19 cellular contexts compared by ENCODE assay signal in the genomic region with DNA sequence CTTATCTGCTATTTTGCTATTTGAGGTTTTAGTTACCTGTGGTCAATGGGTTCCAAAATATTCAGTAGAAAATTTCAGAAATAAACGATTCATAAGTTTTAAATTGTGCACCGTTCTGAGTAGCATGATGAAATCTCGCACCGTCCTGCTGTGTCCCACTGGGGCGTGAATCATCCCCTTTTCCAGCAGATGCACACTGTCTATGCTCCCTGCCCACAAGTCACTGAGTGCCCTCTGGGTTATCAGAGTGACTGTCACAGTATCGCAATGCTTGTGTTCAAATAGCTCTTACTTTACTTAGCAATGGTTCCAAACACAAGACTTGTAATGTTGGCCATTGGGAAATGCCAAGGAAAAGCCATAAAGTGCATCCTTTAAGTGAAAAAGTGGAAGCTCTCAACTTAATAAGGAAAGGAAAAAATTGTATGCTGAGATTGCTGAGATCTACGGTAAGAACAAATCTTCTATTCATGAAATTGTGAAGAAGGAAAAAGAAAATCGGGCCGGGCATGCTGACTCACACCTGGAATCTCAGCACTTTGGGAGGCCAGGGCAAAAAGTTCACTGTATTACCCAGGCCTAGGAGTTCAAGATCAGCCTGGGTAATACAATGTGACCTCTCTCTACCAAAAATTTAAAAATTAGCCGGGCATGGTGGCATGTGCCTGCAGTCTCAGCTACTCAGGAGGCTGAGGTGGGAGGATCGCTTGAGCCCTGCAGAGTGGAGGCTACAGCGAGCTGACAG. TPM values are rescaled to one million over a fixed set of nuclear protein-coding genes. Genes with fewer than 3 reads are reported as not detected.
DNase-seq lines count a peak whose midpoint lies in the region; ATAC-seq and TF ChIP-seq lines count a peak whose summit lies in the region.
"Had no signal": no experiment of that assay in that cellular context is flagged by ENCODE, and none has a peak within 500 bp of the region (broad histone marks: within the 10 kb centered on the region; RNA-seq: fewer than 3 reads in every experiment).

No MANE protein-coding gene starts in this region.

- H3K27ac Mint-ChIP-seq in Calu3 (ENCODE audit: unreplicated experiment) = peak overlapping the region; percentile 91
- peak overlapping the region; percentile 14 for H3K27ac Mint-ChIP-seq in stimulated activated naive B cell treated with anti-CD40 and anti-IgM and Interleukin-4, amounts not matched to agents 10 μg/mL and 1 μg/mL and 100 μg/mL, for 72 hours
- no peak overlapping the region for H3K27ac Mint-ChIP-seq in activated CD4-positive, alpha-beta memory T cell treated with anti-CD3 and anti-CD28 coated beads for 36 hours
- H3K27ac Mint-ChIP-seq: CD4-positive, alpha-beta memory T cell; H9 had no signal

- H3K4me1 ChIP-seq in esophagus muscularis mucosa = no peaks in the 10 kb centered on the region
- H3K4me1 ChIP-seq: BLaER1 had no signal

- CTCF ChIA-PET in Calu3 (lab: Charles Lee) = interaction anchor here (0.6 kb wide), 2 partner anchors 14 to 179 kb away, joined by 3 to 4 read pairs; partner anchors contain the start of genes COL4A3 and COL4A4
- CTCF ChIA-PET in activated CD4-positive, alpha-beta memory T cell treated with anti-CD3 and anti-CD28 coated beads for 36 hours (lab: Charles Lee) = interaction anchor here (0.7 kb wide), 1 partner anchor 61 kb away, joined by 3 read pairs; no protein-coding TSS in a partner anchor

- no peak for TF ChIP-seq CTCF in Calu3 (IDR thresholded peaks at IDR 0.05; ENCODE audit: unreplicated experiment)
- no peak for TF ChIP-seq CTCF in esophagus muscularis mucosa (IDR thresholded peaks at IDR 0.05)

- no peaks in the 10 kb centered on the region for H3K36me3 Mint-ChIP-seq in Calu3 (ENCODE audit: insufficient read depth, unreplicated experiment)
- no peaks in the 10 kb centered on the region for H3K36me3 Mint-ChIP-seq in stimulated activated naive B cell treated with anti-CD40 and anti-IgM and Interleukin-4, amounts not matched to agents 10 μg/mL and 1 μg/mL and 100 μg/mL, for 72 hours
- H3K36me3 Mint-ChIP-seq in activated CD4-positive, alpha-beta memory T cell treated with anti-CD3 and anti-CD28 coated beads for 36 hours = no peaks in the 10 kb centered on the region
- H3K36me3 Mint-ChIP-seq: CD14-positive monocyte; CD4-positive, alpha-beta memory T cell had no signal

- H3K9me3 ChIP-seq in esophagus muscularis mucosa = no peaks in the 10 kb centered on the region
- H3K9me3 ChIP-seq: BLaER1 had no signal

- WGBS in esophagus muscularis mucosa = 91% methylated on average over 12 of the region's 12 CpGs

- H3K27me3 ChIP-seq in esophagus muscularis mucosa = no peaks in the 10 kb centered on the region
- H3K27me3 ChIP-seq: BLaER1 had no signal

- H3K27ac ChIP-seq in esophagus muscularis mucosa (replicated peaks in 1 of 4) = no peak overlapping the region
- H3K27ac ChIP-seq: BLaER1, HL-60 had no signal

- H3K9me3 Mint-ChIP-seq in Calu3 (ENCODE audit: low read depth, unreplicated experiment) = no peaks in the 10 kb centered on the region
- no peaks in the 10 kb centered on the region for H3K9me3 Mint-ChIP-seq in stimulated activated naive B cell treated with anti-CD40 and anti-IgM and Interleukin-4, amounts not matched to agents 10 μg/mL and 1 μg/mL and 100 μg/mL, for 72 hours
- no peaks in the 10 kb centered on the region for H3K9me3 Mint-ChIP-seq in activated CD4-positive, alpha-beta memory T cell treated with anti-CD3 and anti-CD28 coated beads for 36 hours
- H3K9me3 Mint-ChIP-seq: H9 had no signal

- TF ChIP-seq EP300 in esophagus muscularis mucosa (IDR thresholded peaks at IDR 0.05) = no peak

- no peak for ATAC-seq in stimulated activated naive B cell treated with anti-CD40 and anti-IgM and Interleukin-4, amounts not matched to agents 10 μg/mL and 1 μg/mL and 100 μg/mL, for 72 hours (replicated peaks)
- no peak for ATAC-seq in GM21515 (IDR thresholded peaks at IDR 0.05; ENCODE audit: unreplicated experiment)

- no peaks in the 10 kb centered on the region for H3K36me3 ChIP-seq in esophagus muscularis mucosa
- H3K36me3 ChIP-seq: BLaER1 had no signal

- no peak overlapping the region for H3K4me3 ChIP-seq in esophagus muscularis mucosa
- H3K4me3 ChIP-seq: BLaER1 had no signal

- H3K27me3 Mint-ChIP-seq in Calu3 (ENCODE audit: unreplicated experiment) = no peaks in the 10 kb centered on the region
- H3K27me3 Mint-ChIP-seq in stimulated activated naive B cell treated with anti-CD40 and anti-IgM and Interleukin-4, amounts not matched to agents 10 μg/mL and 1 μg/mL and 100 μg/mL, for 72 hours = no peaks in the 10 kb centered on the region
- peaks cover 7% of the 10 kb centered on the region for H3K27me3 Mint-ChIP-seq in activated CD4-positive, alpha-beta memory T cell treated with anti-CD3 and anti-CD28 coated beads for 36 hours

- BruUV-seq in Calu3 (replicated peaks; lab: Mats Ljungman, UMichigan) = no TSS peak

- intact Hi-C loops in Calu3 (cut with micrococcal nuclease; ENCODE audit: unreplicated experiment) (no loop called here), esophagus muscularis mucosa (cut with DNase I) (no loop called here)
- intact Hi-C loops in activated CD4-positive, alpha-beta memory T cell treated with anti-CD3 and anti-CD28 coated beads for 36 hours (cut with micrococcal nuclease) = no loop called here

- POLR2A ChIA-PET in activated CD4-positive, alpha-beta memory T cell treated with anti-CD3 and anti-CD28 coated beads for 36 hours (lab: Charles Lee) = no interaction called here

- H3K4me3 Mint-ChIP-seq in Calu3 (ENCODE audit: low read depth, unreplicated experiment) = no peak overlapping the region
- H3K4me3 Mint-ChIP-seq in stimulated activated naive B cell treated with anti-CD40 and anti-IgM and Interleukin-4, amounts not matched to agents 10 μg/mL and 1 μg/mL and 100 μg/mL, for 72 hours = no peak overlapping the region
- H3K4me3 Mint-ChIP-seq in activated CD4-positive, alpha-beta memory T cell treated with anti-CD3 and anti-CD28 coated beads for 36 hours = no peak overlapping the region
- H3K4me3 Mint-ChIP-seq: CD14-positive monocyte; CD4-positive, alpha-beta memory T cell; H9 had no signal

- peaks cover 44% of the 10 kb centered on the region for H3K4me1 Mint-ChIP-seq in Calu3 (ENCODE audit: low read depth, unreplicated experiment)
- no peaks in the 10 kb centered on the region for H3K4me1 Mint-ChIP-seq in stimulated activated naive B cell treated with anti-CD40 and anti-IgM and Interleukin-4, amounts not matched to agents 10 μg/mL and 1 μg/mL and 100 μg/mL, for 72 hours
- H3K4me1 Mint-ChIP-seq in activated CD4-positive, alpha-beta memory T cell treated with anti-CD3 and anti-CD28 coated beads for 36 hours (ENCODE audit: low read depth) = no peaks in the 10 kb centered on the region
- H3K4me1 Mint-ChIP-seq: CD14-positive monocyte; CD4-positive, alpha-beta memory T cell had no signal

- DNase-seq in Calu3 (peak; percentile 58), NCI-H460 (ENCODE audit: extremely low read depth, low read depth) (peak; percentile 81), esophagus muscularis mucosa (ENCODE audit: extremely low spot score) (peak; percentile 42), mesenteric fat pad (ENCODE audit: low spot score) (no peak)
- DNase-seq in stimulated activated naive B cell treated with anti-CD40 and anti-IgM and Interleukin-4, amounts not matched to agents 10 μg/mL and 1 μg/mL and 100 μg/mL, for 72 hours = no peak
- DNase-seq in activated CD4-positive, alpha-beta memory T cell treated with anti-CD3 and anti-CD28 coated beads for 36 hours = no peak
- DNase-seq: 8988T; CD4-positive, alpha-beta memory T cell; DMS79 treated with DMSO at 0.1 percent for 48 hours; GF-D8; GOT3; H9; IMR-90 had no signal

- TF ChIP-seq POLR2A in esophagus muscularis mucosa (IDR thresholded peaks at IDR 0.05; ENCODE audit: low read depth) = no peak

RNA-seq across cellular contexts. Expression of gene COL4A3, which starts 13.3 kb away (rescaled TPM):
- total RNA-seq in Calu3 (2022) = 17.6 and 20.2 TPM in 2 replicates
- total RNA-seq in NCI-H460 (2014; rRNA removed; shearing (Covaris generic)) = 4.0 and 5.5 TPM in 2 replicates
- 10.1 and 14.8 TPM in 2 replicates for polyA plus RNA-seq in NCI-H460 (2014; cell fraction: nucleus; rRNA removed)
- total RNA-seq in esophagus muscularis mucosa = 10 to 100 TPM in 1 of 4 donors, 1 to 10 TPM in 3; 1.9 to 10.8 (median 4.3) TPM
- total RNA-seq in mesenteric fat pad = 0.67 TPM
- not detected for total RNA-seq in activated CD4-positive, alpha-beta memory T cell treated with anti-CD3 and anti-CD28 coated beads for 36 hours
- total RNA-seq: A673, HT1080, IMR-90 had no signal
- polyA plus RNA-seq: CD14-positive monocyte; CD4-positive, alpha-beta memory T cell; IMR-90 had no signal

RNA-seq across cellular contexts. Expression of gene COL4A4, which starts 13.8 kb away (rescaled TPM):
- total RNA-seq in Calu3 (2022) = 17.2 and 19.4 TPM in 2 replicates
- total RNA-seq in NCI-H460 (2014; rRNA removed; shearing (Covaris generic)) = 6.6 and 8.0 TPM in 2 replicates
- polyA plus RNA-seq in NCI-H460 (2014; cell fraction: nucleus; rRNA removed) = 15.0 and 15.6 TPM in 2 replicates
- total RNA-seq in esophagus muscularis mucosa = 1 to 10 TPM; 3.6 to 9.6 (median 6.1) TPM
- total RNA-seq in mesenteric fat pad = 0.45 TPM
- total RNA-seq in activated CD4-positive, alpha-beta memory T cell treated with anti-CD3 and anti-CD28 coated beads for 36 hours = not detected
- total RNA-seq: A673, IMR-90 had no signal

Comparison
In these comparisons a context has a peak if more than half of its experiments do, and no peak if none do; other contexts are left out.
1. DNase-seq: peak in Calu3 (single experiment), NCI-H460 (single experiment) and esophagus muscularis mucosa (single experiment); none in stimulated activated naive B cell treated with anti-CD40 and anti-IgM and Interleukin-4, amounts not matched to agents 10 μg/mL and 1 μg/mL and 100 μg/mL, for 72 hours (single experiment), mesenteric fat pad (single experiment) and activated CD4-positive, alpha-beta memory T cell treated with anti-CD3 and anti-CD28 coated beads for 36 hours (single experiment).